ENCODE assay signal across 29 cellular contexts in genomic region chr3:171444291-171444690, GRCh38.
"Had no signal": no experiment of that assay in that cellular context is flagged by ENCODE, and none has a peak within 500 bp of the region (broad histone marks: within the 10 kb centered on the region; RNA-seq: fewer than 3 reads in every experiment).

No MANE protein-coding gene starts in this region.

- H3K27me3 Mint-ChIP-seq: naive thymus-derived CD4-positive, alpha-beta T cell; stimulated activated memory B cell treated with anti-CD40 and anti-IgM and Interleukin-4, amounts not matched to agents 10 μg/mL and 1 μg/mL and 100 μg/mL, for 72 hours; type B pancreatic cell had no signal

- H3K9me3 Mint-ChIP-seq: nephron; stimulated activated memory B cell treated with anti-CD40 and anti-IgM and Interleukin-4, amounts not matched to agents 10 μg/mL and 1 μg/mL and 100 μg/mL, for 72 hours; type B pancreatic cell had no signal

- H3K4me3 ChIP-seq: dorsolateral prefrontal cortex, esophagus muscularis mucosa, gastroesophageal sphincter, heart right ventricle, ovary, psoas muscle, sigmoid colon, testis, tibial artery had no signal

- H3K4me1 ChIP-seq: testis had no signal

- H3K27ac Mint-ChIP-seq: nephron; stimulated activated memory B cell treated with anti-CD40 and anti-IgM and Interleukin-4, amounts not matched to agents 10 μg/mL and 1 μg/mL and 100 μg/mL, for 72 hours; type B pancreatic cell had no signal

- H3K9me3 ChIP-seq: esophagus muscularis mucosa, gastroesophageal sphincter, heart right ventricle, ovary, psoas muscle, sigmoid colon, testis, tibial artery had no signal

- H3K4me3 Mint-ChIP-seq: nephron; stimulated activated memory B cell treated with anti-CD40 and anti-IgM and Interleukin-4, amounts not matched to agents 10 μg/mL and 1 μg/mL and 100 μg/mL, for 72 hours; type B pancreatic cell had no signal

- ATAC-seq: foreskin keratinocyte; gastroesophageal sphincter; heart right ventricle; left lobe of liver; naive thymus-derived CD4-positive, alpha-beta T cell; psoas muscle; right cardiac atrium; stimulated activated memory B cell treated with anti-CD40 and anti-IgM and Interleukin-4, amounts not matched to agents 10 μg/mL and 1 μg/mL and 100 μg/mL, for 72 hours; stimulated activated naive CD8-positive, alpha-beta T cell treated with anti-CD3 and anti-CD28 coated beads, Interleukin-15, Interleukin-2, amounts not matched to agents 100 U/mL and 50 U/mL, for 24 hours had no signal

- H3K36me3 ChIP-seq: esophagus muscularis mucosa, gastroesophageal sphincter, heart right ventricle, ovary, sigmoid colon, tibial artery had no signal

- H3K4me1 Mint-ChIP-seq: stimulated activated memory B cell treated with anti-CD40 and anti-IgM and Interleukin-4, amounts not matched to agents 10 μg/mL and 1 μg/mL and 100 μg/mL, for 72 hours had no signal

- DNase-seq: dorsolateral prefrontal cortex; effector CD4-positive, alpha-beta T cell; foreskin keratinocyte; glutamatergic neuron; heart right ventricle; hippocampal formation; kidney; mammary epithelial cell; mesendoderm; midbrain; naive thymus-derived CD4-positive, alpha-beta T cell; occipital lobe; ovary; posterior cingulate gyrus; psoas muscle; right cardiac atrium; sigmoid colon; stimulated activated CD4-positive, alpha-beta T cell treated with anti-CD3 and anti-CD28 coated beads, Interleukin-2, amount 100 ng/mL, for 24 hours; stimulated activated CD4-positive, alpha-beta T cell treated with anti-CD3 and anti-CD28 coated beads, Interleukin-4, amount 100 ng/mL, for 24 hours; stimulated activated naive CD8-positive, alpha-beta T cell treated with anti-CD3 and anti-CD28 coated beads, Interleukin-15, Interleukin-2, amounts not matched to agents 100 U/mL and 50 U/mL, for 24 hours; substantia nigra; testis; tibial artery had no signal

- H3K36me3 Mint-ChIP-seq: stimulated activated memory B cell treated with anti-CD40 and anti-IgM and Interleukin-4, amounts not matched to agents 10 μg/mL and 1 μg/mL and 100 μg/mL, for 72 hours; type B pancreatic cell had no signal

- H3K27ac ChIP-seq: esophagus muscularis mucosa, foreskin keratinocyte, gastroesophageal sphincter, heart right ventricle, ovary, psoas muscle, sigmoid colon, testis, tibial artery had no signal

- H3K27me3 ChIP-seq: dorsolateral prefrontal cortex, esophagus muscularis mucosa, foreskin keratinocyte, gastroesophageal sphincter, heart right ventricle, ovary, sigmoid colon, testis, tibial artery had no signal
